ENCODE assay signal across 12 cellular contexts in the genomic region with DNA sequence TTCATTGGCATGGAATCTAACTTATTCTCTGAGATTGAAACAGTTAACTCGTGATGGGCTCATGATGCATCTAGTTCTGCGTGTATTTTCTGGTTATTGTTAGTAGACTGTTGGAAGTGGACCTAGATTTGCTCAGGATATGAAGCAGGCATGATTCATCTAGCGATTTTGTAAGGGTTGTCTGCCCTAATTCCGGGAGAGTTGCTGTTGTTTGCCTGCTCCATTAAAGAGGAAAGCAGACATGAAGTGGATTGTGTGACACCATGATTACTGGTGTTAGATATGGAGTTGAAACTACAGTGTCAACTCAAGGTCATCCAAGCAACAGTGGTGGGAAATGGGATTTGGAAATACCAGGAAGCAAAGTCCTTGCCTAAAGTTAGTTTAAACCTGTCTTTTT. TPM values are rescaled to one million over a fixed set of nuclear protein-coding genes. Genes with fewer than 3 reads are reported as not detected.
DNase-seq lines count a peak whose midpoint lies in the region; ATAC-seq and TF ChIP-seq lines count a peak whose summit lies in the region.
"Had no signal": no experiment of that assay in that cellular context is flagged by ENCODE, and none has a peak within 500 bp of the region (broad histone marks: within the 10 kb centered on the region; RNA-seq: fewer than 3 reads in every experiment).

No MANE protein-coding gene starts in this region.

- POLR2A ChIA-PET in T-cell (lab: Charles Lee) = no interaction called here

- no peak overlapping the region for H3K27ac Mint-ChIP-seq in T-cell
- H3K27ac Mint-ChIP-seq: stimulated activated naive CD8-positive, alpha-beta T cell treated with anti-CD3 and anti-CD28 coated beads, Interleukin-15, amount 100 ng/mL, for 72 hours had no signal

- H3K4me3 ChIP-seq in NB4 (ENCODE audit: low read depth, low read length) (no peak overlapping the region), choroid plexus epithelial cell (ENCODE audit: low read depth, low read length) (no peak overlapping the region)
- H3K4me3 ChIP-seq: coronary artery had no signal

- no peak overlapping the region for H3K4me3 Mint-ChIP-seq in T-cell
- H3K4me3 Mint-ChIP-seq: stimulated activated naive CD8-positive, alpha-beta T cell treated with anti-CD3 and anti-CD28 coated beads, Interleukin-15, amount 100 ng/mL, for 72 hours had no signal

- TF ChIP-seq CTCF in NB4 (IDR thresholded peaks at IDR 0.05; ENCODE audit: low read depth, low read length) = no peak
- no peak for TF ChIP-seq CTCF in choroid plexus epithelial cell (conservative IDR thresholded peaks at IDR 0.05; ENCODE audit: low read depth, low read length)

- ATAC-seq in T-cell (replicated peaks in 1 of 4) (no peak), GM18505 (IDR thresholded peaks at IDR 0.05; ENCODE audit: unreplicated experiment) (no peak), HG02678 (IDR thresholded peaks at IDR 0.05; ENCODE audit: unreplicated experiment) (no peak)
- ATAC-seq: stimulated activated naive CD8-positive, alpha-beta T cell treated with anti-CD3 and anti-CD28 coated beads, Interleukin-15, amount 100 ng/mL, for 72 hours had no signal

- no peaks in the 10 kb centered on the region for H3K27me3 Mint-ChIP-seq in T-cell
- H3K27me3 Mint-ChIP-seq: stimulated activated naive CD8-positive, alpha-beta T cell treated with anti-CD3 and anti-CD28 coated beads, Interleukin-15, amount 100 ng/mL, for 72 hours had no signal

- no peak for TF ChIP-seq POLR2A in NB4 (IDR thresholded peaks at IDR 0.05; ENCODE audit: extremely low read depth, insufficient read length)
- no peak for TF ChIP-seq POLR2A in GM18505 (IDR thresholded peaks at IDR 0.05; ENCODE audit: borderline replicate concordance, extremely low read depth, insufficient read depth, insufficient read length)

- no peaks in the 10 kb centered on the region for H3K4me1 Mint-ChIP-seq in T-cell
- H3K4me1 Mint-ChIP-seq: stimulated activated naive CD8-positive, alpha-beta T cell treated with anti-CD3 and anti-CD28 coated beads, Interleukin-15, amount 100 ng/mL, for 72 hours had no signal

- DNase-seq in DMS53 treated with DMSO at 0.1 percent for 48 hours (lab: John Stamatoyannopoulos, UW; ENCODE audit: unreplicated experiment) (peak; percentile 53), NB4 (ENCODE audit: low read depth) (peak; percentile 30), choroid plexus epithelial cell (ENCODE audit: low read depth) (peak; percentile 94), myocyte (ENCODE audit: low read depth) (peak; percentile 47), SHP77 treated with DMSO at 0.1 percent for 48 hours (lab: John Stamatoyannopoulos, UW) (no peak), T-cell (no peak)
- DNase-seq: activated T-cell treated with anti-CD3 and anti-CD28 coated beads for 4 hours; GDM1; stimulated activated naive CD8-positive, alpha-beta T cell treated with anti-CD3 and anti-CD28 coated beads, Interleukin-15, amount 100 ng/mL, for 72 hours had no signal

- no peaks in the 10 kb centered on the region for H3K36me3 Mint-ChIP-seq in T-cell

- CTCF ChIA-PET in T-cell (lab: Charles Lee) = no interaction called here

- H3K9me3 Mint-ChIP-seq in T-cell = no peaks in the 10 kb centered on the region
- H3K9me3 Mint-ChIP-seq: stimulated activated naive CD8-positive, alpha-beta T cell treated with anti-CD3 and anti-CD28 coated beads, Interleukin-15, amount 100 ng/mL, for 72 hours had no signal

RNA-seq across cellular contexts. Expression of gene SOX4, which starts 41.0 kb away (rescaled TPM):
- 20.1 and 26.4 TPM in 2 replicates for total RNA-seq in myocyte
- polyA plus RNA-seq in myocyte (2012) = 7.8 TPM
- total RNA-seq in T-cell = 10 to 100 TPM in 1 of 5 donors, 1 to 10 TPM in 4; 1.5 to 15.8 (median 2.9) TPM

Comparison
In these comparisons a context has a peak if more than half of its experiments do, and no peak if none do; other contexts are left out.
1. DNase-seq: peak in DMS53 treated with DMSO at 0.1 percent for 48 hours (single experiment), NB4 (single experiment), choroid plexus epithelial cell (single experiment) and myocyte (single experiment); none in SHP77 treated with DMSO at 0.1 percent for 48 hours (single experiment) and T-cell (0 of 34).